Comparison of ENCODE assay signal across 26 cellular contexts in genomic region chr22:17939579-17939978, GRCh38.
"Had no signal": no experiment of that assay in that cellular context is flagged by ENCODE, and none has a peak within 500 bp of the region (broad histone marks: within the 10 kb centered on the region; RNA-seq: fewer than 3 reads in every experiment).

No MANE protein-coding gene starts in this region.

- H3K4me1 Mint-ChIP-seq: activated CD4-positive, alpha-beta T cell treated with anti-CD3 and anti-CD28 coated beads for 36 hours had no signal

- H3K36me3 Mint-ChIP-seq: immature natural killer cell had no signal

- ATAC-seq: activated CD4-positive, alpha-beta T cell treated with anti-CD3 and anti-CD28 coated beads for 36 hours; activated T-cell treated with anti-CD3 and anti-CD28 coated beads, Interleukin-2, amount 50 U/mL, for 72 hours; gastrocnemius medialis; mucosa of descending colon; T-cell had no signal

- H3K9me3 ChIP-seq: body of pancreas, gastrocnemius medialis, mucosa of descending colon, pancreas, prostate gland, tibial nerve had no signal

- H3K27ac Mint-ChIP-seq: activated CD4-positive, alpha-beta T cell treated with anti-CD3 and anti-CD28 coated beads for 36 hours; activated naive CD8-positive, alpha-beta T cell; activated T-cell treated with anti-CD3 and anti-CD28 coated beads, Interleukin-2, amount 50 U/mL, for 72 hours; T-cell; T-helper 2 cell treated with Interferon-gamma antibody and Interleukin-4, amounts not matched to agents 5 μg/mL and 100 μg/mL, for 36 hours had no signal

- DNase-seq: activated CD4-positive, alpha-beta T cell treated with anti-CD3 and anti-CD28 coated beads for 36 hours; activated CD4-positive, CD25-positive, alpha-beta regulatory T cell; activated naive CD4-positive, alpha-beta T cell; activated T-cell treated with anti-CD3 and anti-CD28 coated beads for 4 hours; activated T-cell treated with anti-CD3 and anti-CD28 coated beads, Interleukin-2, amount 50 U/mL, for 72 hours; aorta; body of pancreas; cerebellar nuclear complex; effector memory CD4-positive, alpha-beta T cell; gastrocnemius medialis; hypothalamus; immature natural killer cell; mucosa of descending colon; nucleus accumbens; pancreas; retina; stimulated activated CD4-positive, alpha-beta T cell treated with anti-CD3 and anti-CD28 coated beads, Interleukin-15, amount 100 ng/mL, for 24 hours; stimulated activated naive CD4-positive, alpha-beta T cell treated with Interleukin-2 at 50 U/mL for 16 hours; T-cell had no signal

- H3K4me3 Mint-ChIP-seq: activated CD4-positive, alpha-beta T cell treated with anti-CD3 and anti-CD28 coated beads for 36 hours; activated naive CD8-positive, alpha-beta T cell; activated T-cell treated with anti-CD3 and anti-CD28 coated beads, Interleukin-2, amount 50 U/mL, for 72 hours; T-cell; T-helper 2 cell treated with Interferon-gamma antibody and Interleukin-4, amounts not matched to agents 5 μg/mL and 100 μg/mL, for 36 hours had no signal

- H3K36me3 ChIP-seq: gastrocnemius medialis, pancreas, prostate gland, tibial nerve had no signal

- H3K27me3 Mint-ChIP-seq: activated CD4-positive, alpha-beta T cell treated with anti-CD3 and anti-CD28 coated beads for 36 hours; activated naive CD8-positive, alpha-beta T cell; T-cell had no signal

- H3K27me3 ChIP-seq: body of pancreas, dorsolateral prefrontal cortex, gastrocnemius medialis, pancreas, tibial nerve had no signal

- H3K9me3 Mint-ChIP-seq: activated T-cell treated with anti-CD3 and anti-CD28 coated beads, Interleukin-2, amount 50 U/mL, for 72 hours; immature natural killer cell; T-cell; T-helper 2 cell treated with Interferon-gamma antibody and Interleukin-4, amounts not matched to agents 5 μg/mL and 100 μg/mL, for 36 hours had no signal

- H3K4me3 ChIP-seq: body of pancreas, coronary artery, dorsolateral prefrontal cortex, gastrocnemius medialis, lung, mucosa of descending colon, pancreas, prostate gland, tibial nerve had no signal

- H3K27ac ChIP-seq: coronary artery, pancreas, prostate gland had no signal
